31 cellular contexts compared by ENCODE assay signal in the genomic region with DNA sequence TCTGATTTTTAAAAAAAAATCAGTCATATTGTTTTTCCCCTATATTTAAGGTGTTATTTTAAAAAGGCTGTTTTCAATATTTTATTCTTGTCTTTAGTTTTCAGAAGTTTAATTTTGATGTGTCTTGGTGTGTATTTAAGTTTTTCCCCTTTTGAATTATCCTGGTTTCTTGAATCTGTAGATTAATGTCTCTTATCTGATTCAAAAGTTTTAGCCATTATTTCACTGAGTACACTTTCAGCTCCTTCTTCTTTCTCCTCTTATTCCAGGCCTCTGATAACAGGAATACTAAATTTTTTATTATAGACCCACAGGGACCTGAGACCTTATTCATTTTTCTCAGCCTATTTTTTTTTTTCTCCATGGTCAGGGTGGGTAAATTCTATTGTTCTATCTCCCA.
DNase-seq lines count a peak whose midpoint lies in the region; ATAC-seq and TF ChIP-seq lines count a peak whose summit lies in the region.
"Had no signal": no experiment of that assay in that cellular context is flagged by ENCODE, and none has a peak within 500 bp of the region (broad histone marks: within the 10 kb centered on the region; RNA-seq: fewer than 3 reads in every experiment).

No MANE protein-coding gene starts in this region.

- peaks cover 4% of the 10 kb centered on the region for H3K36me3 Mint-ChIP-seq in central memory CD8-positive, alpha-beta T cell (ENCODE audit: insufficient read depth)
- H3K36me3 Mint-ChIP-seq: CD8-positive, alpha-beta T cell had no signal

- H3K4me3 ChIP-seq in HEK293 (ENCODE audit: low read depth, low read length), result no peak overlapping the region
- H3K4me3 ChIP-seq: A549; BLaER1; BLaER1 treated with 17β-estradiol and CSF1 and Interleukin-3, amounts not matched to agents 10 nM and 100 nM had no signal

- peaks cover 5% of the 10 kb centered on the region for H3K4me1 ChIP-seq in HEK293 (ENCODE audit: control insufficient read depth, insufficient read depth, low read length)
- H3K4me1 ChIP-seq: A549; BE2C; BLaER1; BLaER1 treated with 17β-estradiol and CSF1 and Interleukin-3, amounts not matched to agents 10 nM and 100 nM; Caco-2 had no signal

- H3K27ac Mint-ChIP-seq in central memory CD8-positive, alpha-beta T cell (ENCODE audit: low read depth), result peak overlapping the region; percentile 46
- H3K27ac Mint-ChIP-seq: B cell; CD14-positive monocyte; CD4-positive, alpha-beta memory T cell; CD4-positive, alpha-beta T cell; CD4-positive, CD25-positive, alpha-beta regulatory T cell; CD8-positive, alpha-beta memory T cell; CD8-positive, alpha-beta T cell had no signal

- TF ChIP-seq CTCF in HEK293 (tag by site-specific recombination; IDR thresholded peaks at IDR 0.05), result no peak

- no peaks in the 10 kb centered on the region for H3K27me3 Mint-ChIP-seq in central memory CD8-positive, alpha-beta T cell
- H3K27me3 Mint-ChIP-seq: B cell; CD4-positive, alpha-beta memory T cell; CD4-positive, alpha-beta T cell; CD4-positive, CD25-positive, alpha-beta regulatory T cell; CD8-positive, alpha-beta memory T cell had no signal

- ATAC-seq in central memory CD8-positive, alpha-beta T cell (replicated peaks; ENCODE audit: extremely low read depth, poor library complexity, severe bottlenecking), result no peak
- ATAC-seq: A549; CD8-positive, alpha-beta T cell had no signal

- CTCF ChIA-PET in HEK293 (lab: Yijun Ruan, JAX), result no interaction called here

- H3K4me1 Mint-ChIP-seq in central memory CD8-positive, alpha-beta T cell, result no peaks in the 10 kb centered on the region
- H3K4me1 Mint-ChIP-seq: B cell; CD14-positive monocyte; CD4-positive, alpha-beta memory T cell; CD4-positive, CD25-positive, alpha-beta regulatory T cell; CD8-positive, alpha-beta memory T cell had no signal

- H3K4me3 Mint-ChIP-seq in central memory CD8-positive, alpha-beta T cell, result no peak overlapping the region
- H3K4me3 Mint-ChIP-seq: B cell; CD14-positive monocyte; CD4-positive, alpha-beta memory T cell; CD4-positive, alpha-beta T cell; CD4-positive, CD25-positive, alpha-beta regulatory T cell; CD8-positive, alpha-beta memory T cell; CD8-positive, alpha-beta T cell had no signal

- DNase-seq in central memory CD8-positive, alpha-beta T cell (ENCODE audit: low spot score in 2 of 2), result no peak
- DNase-seq in activated CD8-positive, alpha-beta memory T cell treated with anti-CD3 and anti-CD28 coated beads, Interleukin-2, amount 50 U/mL, for 4 hours, result no peak
- no peak for DNase-seq in activated CD4-positive, alpha-beta T cell treated with anti-CD3 and anti-CD28 coated beads, Interleukin-2, amount 50 U/mL, for 1 hour
- DNase-seq: 8988T; ACHN; AML-193; BE2C; C1 segment of cervical spinal cord; Caco-2; Calu3; CD4-positive, alpha-beta memory T cell; CD4-positive, alpha-beta T cell; CD4-positive, CD25-positive, alpha-beta regulatory T cell; CD8-positive, alpha-beta memory T cell; CD8-positive, alpha-beta T cell; COR-L47; DMS 273 treated with DMSO at 0.1 percent for 48 hours; DMS153; DMS53; DMS79; DMS79 treated with DMSO at 0.1 percent for 48 hours; DND-41; EL had no signal

- POLR2A ChIA-PET in HEK293 (lab: Yijun Ruan, JAX), result no interaction called here

- no peaks in the 10 kb centered on the region for H3K9me3 ChIP-seq in HEK293 (ENCODE audit: control insufficient read depth, insufficient read depth, low read depth, low read length)
- H3K9me3 ChIP-seq: BE2C had no signal

- no peak overlapping the region for H3K27ac ChIP-seq in HEK293 (ENCODE audit: extremely low read depth, low read depth, low read length)
- H3K27ac ChIP-seq: 22Rv1; A549; BLaER1; BLaER1 treated with 17β-estradiol and CSF1 and Interleukin-3, amounts not matched to agents 10 nM and 100 nM; C4-2B had no signal

- H3K9me3 Mint-ChIP-seq in central memory CD8-positive, alpha-beta T cell, result no peaks in the 10 kb centered on the region

- no peaks in the 10 kb centered on the region for H3K36me3 ChIP-seq in HEK293 (ENCODE audit: control insufficient read depth in 2 of 2, insufficient read depth in 1 of 2, low read length in 2 of 2)
- H3K36me3 ChIP-seq: BE2C, BLaER1 had no signal

TF ChIP-seq in HEK293, 187 proteins besides CTCF, POLR2A, EP300 and RAD21:
- no peak for TF ChIP-seq ZNF707 (tag by site-specific recombination; IDR thresholded peaks at IDR 0.05)
- TF ChIP-seq, protein P1, sequence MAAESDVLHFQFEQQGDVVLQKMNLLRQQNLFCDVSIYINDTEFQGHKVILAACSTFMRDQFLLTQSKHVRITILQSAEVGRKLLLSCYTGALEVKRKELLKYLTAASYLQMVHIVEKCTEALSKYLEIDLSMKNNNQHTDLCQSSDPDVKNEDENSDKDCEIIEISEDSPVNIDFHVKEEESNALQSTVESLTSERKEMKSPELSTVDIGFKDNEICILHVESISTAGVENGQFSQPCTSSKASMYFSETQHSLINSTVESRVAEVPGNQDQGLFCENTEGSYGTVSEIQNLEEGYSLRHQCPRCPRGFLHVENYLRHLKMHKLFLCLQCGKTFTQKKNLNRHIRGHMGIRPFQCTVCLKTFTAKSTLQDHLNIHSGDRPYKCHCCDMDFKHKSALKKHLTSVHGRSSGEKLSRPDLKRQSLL (tag by site-specific recombination; IDR thresholded peaks at IDR 0.05), result no peak
- TF ChIP-seq ZNF558 (tag by site-specific recombination; IDR thresholded peaks at IDR 0.05), result peak; percentile 95
